In the genomic region with DNA sequence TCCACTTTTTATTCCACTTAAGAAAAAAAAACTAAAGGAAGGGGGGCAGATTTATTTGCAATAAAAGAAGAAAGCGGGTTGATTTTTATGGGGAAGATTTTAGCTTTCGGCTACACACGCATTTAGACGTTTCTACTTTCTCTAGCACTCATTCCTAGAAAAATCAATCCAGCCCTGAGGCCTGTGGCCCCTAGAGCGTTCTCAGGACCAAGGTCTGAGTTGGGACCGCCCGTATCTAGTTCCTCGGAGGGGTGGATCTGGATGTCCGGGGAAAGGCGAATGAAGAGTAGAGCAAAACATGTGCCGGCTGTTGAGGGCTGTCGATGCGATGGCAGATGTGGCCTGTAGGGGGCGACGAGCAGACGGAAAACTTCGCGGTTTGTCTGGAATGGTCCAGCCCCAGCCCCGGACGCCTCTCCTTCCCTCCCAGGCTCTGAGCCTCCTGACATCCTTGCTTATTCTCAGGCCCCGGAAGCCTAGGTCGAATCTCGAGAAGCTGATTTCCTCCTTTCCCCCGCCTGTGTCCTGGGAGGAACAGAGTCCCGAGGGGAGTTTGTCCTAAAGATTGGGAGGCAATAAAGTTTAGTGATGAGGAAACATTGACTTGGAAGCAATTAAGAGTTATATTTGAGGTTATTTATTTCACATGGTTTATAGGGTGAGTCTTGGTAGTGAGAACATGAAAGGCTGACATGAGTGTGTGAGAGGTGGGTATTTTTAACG, we compare ENCODE assay signal across 8 cellular contexts.
DNase-seq lines count a peak whose midpoint lies in the region; ATAC-seq and TF ChIP-seq lines count a peak whose summit lies in the region.

No MANE protein-coding gene starts in this region.

- H3K4me3 ChIP-seq in NT2/D1 (ENCODE audit: insufficient read length, low read depth) = no peak overlapping the region
- no peak overlapping the region for H3K4me3 ChIP-seq in astrocyte of the cerebellum (ENCODE audit: low read depth, low read length)
- peak overlapping the region; percentile 82 for H3K4me3 ChIP-seq in iPS-18a (ENCODE audit: low read length)

- peaks cover 5% of the 10 kb centered on the region for H3K36me3 Mint-ChIP-seq in stimulated activated memory B cell treated with anti-CD40 and anti-IgM and Interleukin-4, amounts not matched to agents 10 μg/mL and 1 μg/mL and 100 μg/mL, for 72 hours

- H3K27ac ChIP-seq in iPS-18a (ENCODE audit: low read length) = no peak overlapping the region

- H3K4me1 ChIP-seq in NT2/D1 (ENCODE audit: insufficient read depth, insufficient read length) = peaks cover 8% of the 10 kb centered on the region
- H3K4me1 ChIP-seq in iPS-18a (ENCODE audit: control insufficient read depth, low read depth, low read length) = peaks cover 54% of the 10 kb centered on the region

- H3K9me3 Mint-ChIP-seq in stimulated activated memory B cell treated with anti-CD40 and anti-IgM and Interleukin-4, amounts not matched to agents 10 μg/mL and 1 μg/mL and 100 μg/mL, for 72 hours = peaks cover 3% of the 10 kb centered on the region

- DNase-seq in ACHN (peak; percentile 11), ELR (ENCODE audit: low read depth) (peak; percentile 74), NT2/D1 (ENCODE audit: low read depth, low spot score) (peak; percentile 93), astrocyte of the cerebellum (ENCODE audit: low read depth) (peak; percentile 12)

- H3K27me3 Mint-ChIP-seq in stimulated activated memory B cell treated with anti-CD40 and anti-IgM and Interleukin-4, amounts not matched to agents 10 μg/mL and 1 μg/mL and 100 μg/mL, for 72 hours = peaks cover 61% of the 10 kb centered on the region

- TF ChIP-seq CTCF in astrocyte of the cerebellum (IDR thresholded peaks at IDR 0.05; ENCODE audit: low read depth, low read length, missing control alignments) = peak; percentile 73

- peak overlapping the region; percentile 34 for H3K4me3 Mint-ChIP-seq in stimulated activated memory B cell treated with anti-CD40 and anti-IgM and Interleukin-4, amounts not matched to agents 10 μg/mL and 1 μg/mL and 100 μg/mL, for 72 hours

- in situ Hi-C loops in ACHN (cut with HindIII; ENCODE audit: low pct_ligation_motif_present, low pct_unique_long_range_greater_than_20kb, low sequenced_read_pairs) (no loop called here), astrocyte of the cerebellum (cut with HindIII; ENCODE audit: low sequenced_read_pairs) (no loop called here)

- H3K27ac Mint-ChIP-seq in stimulated activated memory B cell treated with anti-CD40 and anti-IgM and Interleukin-4, amounts not matched to agents 10 μg/mL and 1 μg/mL and 100 μg/mL, for 72 hours = no peak overlapping the region

- H3K27me3 ChIP-seq in NT2/D1 (ENCODE audit: insufficient read depth, insufficient read length) (peaks cover 100% of the 10 kb centered on the region), iPS-18a (ENCODE audit: control insufficient read depth, insufficient read depth, low read length) (peaks cover 97% of the 10 kb centered on the region)

- no peaks in the 10 kb centered on the region for H3K9me3 ChIP-seq in NT2/D1 (ENCODE audit: insufficient read depth, low read length)
- H3K9me3 ChIP-seq in iPS-18a (ENCODE audit: control insufficient read depth, low read depth, low read length) = no peaks in the 10 kb centered on the region

- H3K4me1 Mint-ChIP-seq in stimulated activated memory B cell treated with anti-CD40 and anti-IgM and Interleukin-4, amounts not matched to agents 10 μg/mL and 1 μg/mL and 100 μg/mL, for 72 hours = peaks cover 27% of the 10 kb centered on the region

- ATAC-seq in HG03354 (IDR thresholded peaks at IDR 0.05; ENCODE audit: poor library complexity, severe bottlenecking, unreplicated experiment) (peak; percentile 54), HG03045 (IDR thresholded peaks at IDR 0.05; ENCODE audit: unreplicated experiment) (no peak)
- no peak for ATAC-seq in stimulated activated memory B cell treated with anti-CD40 and anti-IgM and Interleukin-4, amounts not matched to agents 10 μg/mL and 1 μg/mL and 100 μg/mL, for 72 hours

- H3K9ac ChIP-seq in NT2/D1 (ENCODE audit: insufficient read length, low read depth) (no peak overlapping the region), iPS-18a (ENCODE audit: low read length) (no peak overlapping the region)

- no peaks in the 10 kb centered on the region for H3K36me3 ChIP-seq in NT2/D1 (ENCODE audit: insufficient read depth, insufficient read length, low read length)
- H3K36me3 ChIP-seq in iPS-18a (ENCODE audit: control insufficient read depth, low read depth, low read length) = no peaks in the 10 kb centered on the region

Comparison
In these comparisons a context has a peak if more than half of its experiments do, and no peak if none do; other contexts are left out.
1. DNase-seq: peak in every context shown above with its lines; median percentile 93 in NT2/D1; 74 in ELR; 12 in astrocyte of the cerebellum; 11 in ACHN.